15 cellular contexts compared by ENCODE assay signal in the genomic region with DNA sequence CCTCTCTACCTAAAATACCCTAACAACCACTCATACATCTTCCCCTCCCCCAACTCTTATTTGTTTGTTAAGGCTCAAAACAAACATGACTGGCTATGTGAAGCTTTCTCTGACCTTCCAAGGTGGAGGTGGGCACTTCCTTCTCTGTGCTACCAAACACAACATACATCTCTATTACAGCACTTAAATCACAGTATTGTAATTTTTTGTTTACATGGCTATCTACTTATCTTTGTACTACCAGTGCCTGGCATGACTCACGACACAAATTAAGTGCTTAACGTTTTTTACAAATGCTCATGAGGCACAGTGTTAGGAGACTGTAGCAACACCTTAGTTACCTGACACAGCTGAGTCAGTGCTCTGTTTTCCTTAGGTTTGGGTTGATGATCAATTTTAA. TPM values are rescaled to one million over a fixed set of nuclear protein-coding genes. Genes with fewer than 3 reads are reported as not detected.
A peak's percentile ranks its signal among the peaks of the same experiment; 100 is the strongest.
DNase-seq lines count a peak whose midpoint lies in the region; ATAC-seq, FAIRE-seq and TF ChIP-seq lines count a peak whose summit lies in the region.
"Had no signal": no experiment of that assay in that cellular context is flagged by ENCODE, and none has a peak within 500 bp of the region (broad histone marks: within the 10 kb centered on the region; RNA-seq: fewer than 3 reads in every experiment).

No MANE protein-coding gene starts in this region.

- H3K27me3 ChIP-seq in GM23248 (replicated peaks; ENCODE audit: insufficient read depth) (no peaks in the 10 kb centered on the region), astrocyte (ENCODE audit: insufficient read depth, low read length) (no peaks in the 10 kb centered on the region), mesendoderm (ENCODE audit: insufficient read depth, low read length, poor library complexity) (no peaks in the 10 kb centered on the region), tibial artery (no peaks in the 10 kb centered on the region)
- H3K27me3 ChIP-seq: esophagus squamous epithelium, sigmoid colon, suprapubic skin had no signal

- DNase-seq in GM23248: peak; percentile 8
- peak; percentile 53 for DNase-seq in NCI-H146 treated with DMSO at 0.1 percent for 48 hours (lab: John Stamatoyannopoulos, UW; ENCODE audit: unreplicated experiment)
- peak; percentile 47 for DNase-seq in astrocyte (ENCODE audit: low read depth)
- peak; percentile 72 for DNase-seq in mesendoderm
- DNase-seq in G401 (ENCODE audit: low spot score): no peak
- DNase-seq in tibial artery: no peak
- no peak for DNase-seq in NCI-H524 treated with DMSO at 0.1 percent for 48 hours (lab: John Stamatoyannopoulos, UW)
- DNase-seq: activated effector memory CD4-positive, alpha-beta T cell treated with Interleukin-2 at 50 U/mL for 16 hours; esophagus squamous epithelium; sigmoid colon had no signal

- H2AK5ac ChIP-seq in mesendoderm (ENCODE audit: low read length): no peak overlapping the region

- H3K4me3 ChIP-seq in GM23248 (no peak overlapping the region), astrocyte (ENCODE audit: insufficient read depth, low read depth, low read length) (no peak overlapping the region), mesendoderm (ENCODE audit: low read length) (no peak overlapping the region), tibial artery (no peak overlapping the region)
- H3K4me3 ChIP-seq: esophagus squamous epithelium, sigmoid colon, suprapubic skin had no signal

- no peak overlapping the region for H2AFZ ChIP-seq in GM23248
- no peak overlapping the region for H2AFZ ChIP-seq in astrocyte (ENCODE audit: low read depth, low read length)

- H2BK15ac ChIP-seq in mesendoderm (replicated peaks; ENCODE audit: low read depth): no peak overlapping the region

- H3K4me2 ChIP-seq in GM23248 (ENCODE audit: unreplicated experiment): no peak overlapping the region
- H3K4me2 ChIP-seq in astrocyte (ENCODE audit: low read length): no peak overlapping the region
- no peak overlapping the region for H3K4me2 ChIP-seq in mesendoderm (ENCODE audit: low read length)

- H3K4me1 ChIP-seq in GM23248 (ENCODE audit: insufficient read depth) (no peaks in the 10 kb centered on the region; the same call in 1 of the 2 replicates), astrocyte (ENCODE audit: insufficient read depth, low read length) (no peaks in the 10 kb centered on the region), mesendoderm (ENCODE audit: control insufficient read depth, low read depth, low read length) (peaks cover 5% of the 10 kb centered on the region), tibial artery (no peaks in the 10 kb centered on the region)
- H3K4me1 ChIP-seq: esophagus squamous epithelium, sigmoid colon, suprapubic skin had no signal

- no peak overlapping the region for H3K27ac Mint-ChIP-seq in astrocyte (ENCODE audit: unreplicated experiment)
- H3K27ac Mint-ChIP-seq: T-helper 1 cell treated with Interleukin-12 subunit alpha and Interleukin-12 subunit beta and Interleukin-4 antibody, amounts not matched to agents 30 μg/mL and 1 μg/mL, for 36 hours had no signal

- no peaks in the 10 kb centered on the region for H3F3A ChIP-seq in GM23248 (ENCODE audit: insufficient read depth)

- no peaks in the 10 kb centered on the region for H3K27me3 Mint-ChIP-seq in astrocyte (ENCODE audit: low read depth, unreplicated experiment)
- H3K27me3 Mint-ChIP-seq: central memory CD8-positive, alpha-beta T cell had no signal

- H3K27ac ChIP-seq in GM23248 (no peak overlapping the region), astrocyte (ENCODE audit: low read depth, low read length) (no peak overlapping the region), mesendoderm (ENCODE audit: low read depth, low read length) (no peak overlapping the region), tibial artery (no peak overlapping the region)
- H3K27ac ChIP-seq: esophagus squamous epithelium, suprapubic skin had no signal

- intact Hi-C loops in tibial artery (cut with DNase I; ENCODE audit: low total_unique reads): no loop called here

- H3K9ac ChIP-seq in GM23248: no peak overlapping the region
- H3K9ac ChIP-seq in astrocyte (ENCODE audit: low read length): no peak overlapping the region
- H3K9ac ChIP-seq in mesendoderm (ENCODE audit: low read length): no peak overlapping the region

- no peaks in the 10 kb centered on the region for H3K9me3 Mint-ChIP-seq in astrocyte (ENCODE audit: unreplicated experiment)
- H3K9me3 Mint-ChIP-seq: central memory CD8-positive, alpha-beta T cell; T-helper 1 cell treated with Interleukin-12 subunit alpha and Interleukin-12 subunit beta and Interleukin-4 antibody, amounts not matched to agents 30 μg/mL and 1 μg/mL, for 36 hours had no signal

- ATAC-seq in HG02759 (IDR thresholded peaks at IDR 0.05; ENCODE audit: unreplicated experiment): no peak

- no peak overlapping the region for H4K5ac ChIP-seq in mesendoderm (ENCODE audit: low read length)

- H3K79me2 ChIP-seq in GM23248 (ENCODE audit: insufficient read depth) (0 out of 2 replicates have a peak, but pooled peaks cover 20% of the 10 kb centered on the region), astrocyte (ENCODE audit: insufficient read depth, low read length) (peaks cover 7% of the 10 kb centered on the region), mesendoderm (ENCODE audit: control insufficient read depth, insufficient read depth, low read length) (peaks cover 13% of the 10 kb centered on the region)

- no peak for TF ChIP-seq CTCF in astrocyte (IDR thresholded peaks at IDR 0.05; ENCODE audit: insufficient read depth, low read depth, low read length)
- no peak for TF ChIP-seq CTCF in tibial artery (IDR thresholded peaks at IDR 0.05)

- peaks cover 3% of the 10 kb centered on the region for H3K36me3 Mint-ChIP-seq in astrocyte (ENCODE audit: low read depth, unreplicated experiment)

- no peak overlapping the region for H3K23ac ChIP-seq in mesendoderm (ENCODE audit: low read length)

- H4K20me1 ChIP-seq in GM23248 (ENCODE audit: insufficient read depth): no peaks in the 10 kb centered on the region
- peaks cover 13% of the 10 kb centered on the region for H4K20me1 ChIP-seq in astrocyte (ENCODE audit: insufficient read depth, low read length)

- no peak overlapping the region for H4K8ac ChIP-seq in mesendoderm (ENCODE audit: low read depth, low read length)

- FAIRE-seq in astrocyte (lab: Jason Lieb, UNC): no peak
- FAIRE-seq: GM19239 had no signal

- H2BK120ac ChIP-seq in mesendoderm (ENCODE audit: low read depth, low read length): no peak overlapping the region

- H3K9me2 ChIP-seq in GM23248 (ENCODE audit: insufficient read depth): no peaks in the 10 kb centered on the region

- H3K4ac ChIP-seq in mesendoderm (ENCODE audit: low read depth, low read length): no peak overlapping the region

- H3K4me3 Mint-ChIP-seq in astrocyte (ENCODE audit: unreplicated experiment): no peak overlapping the region
- H3K4me3 Mint-ChIP-seq: central memory CD8-positive, alpha-beta T cell; T-helper 1 cell treated with Interleukin-12 subunit alpha and Interleukin-12 subunit beta and Interleukin-4 antibody, amounts not matched to agents 30 μg/mL and 1 μg/mL, for 36 hours had no signal

- H3K36me3 ChIP-seq in GM23248 (ENCODE audit: low read depth) (no peaks in the 10 kb centered on the region), astrocyte (ENCODE audit: insufficient read depth, low read length) (no peaks in the 10 kb centered on the region), mesendoderm (ENCODE audit: control insufficient read depth, insufficient read depth, low read length) (no peaks in the 10 kb centered on the region), tibial artery (no peaks in the 10 kb centered on the region)
- H3K36me3 ChIP-seq: esophagus squamous epithelium, sigmoid colon, suprapubic skin had no signal

- in situ Hi-C loops in GM23248 (cut with MboI): no loop called here
- in situ Hi-C loops in G401 (cut with HindIII; ENCODE audit: low sequenced_read_pairs): no loop called here

- no peak overlapping the region for H3K18ac ChIP-seq in mesendoderm (ENCODE audit: low read length)

- peaks cover 12% of the 10 kb centered on the region for H3K4me1 Mint-ChIP-seq in astrocyte (ENCODE audit: low read depth, unreplicated experiment)

- WGBS in GM23248 (ENCODE audit: low coverage in 1 of 2, low lambda C conversion rate in 2 of 2, missing lambda C conversion rate in 2 of 2), 2 experiments: 66 to 71% methylated on average over 2 of the region's 2 CpGs
- WGBS in mesendoderm (ENCODE audit: extremely low coverage, insufficient coverage, low lambda C conversion rate): no CpG with 5 or more reads among the region's 2 CpGs

- no peak overlapping the region for H3K56ac ChIP-seq in mesendoderm (ENCODE audit: low read length)

- H2BK5ac ChIP-seq in mesendoderm (ENCODE audit: low read length): no peak overlapping the region

- H3K9me3 ChIP-seq in GM23248 (ENCODE audit: low read depth) (no peaks in the 10 kb centered on the region), astrocyte (ENCODE audit: insufficient read depth, low read depth, low read length) (no peaks in the 10 kb centered on the region), tibial artery (no peaks in the 10 kb centered on the region)
- H3K9me3 ChIP-seq: esophagus squamous epithelium, sigmoid colon, suprapubic skin had no signal

- H3K79me1 ChIP-seq in mesendoderm (ENCODE audit: low read length): peaks cover 8% of the 10 kb centered on the region

RNA-seq across cellular contexts. Expression of a gene that starts 18.6 kb away (rescaled TPM):
- 6.1 and 11.1 TPM in 2 replicates for total RNA-seq in GM23248 (2014; rRNA removed; shearing (Covaris generic))
- 4.7 and 5.3 TPM in 2 replicates for polyA plus RNA-seq in GM23248 (2016; fragmentation: Nextera tagmentation; extraction: Ambion mirVana)
- total RNA-seq in astrocyte: 19.0 and 26.9 TPM in 2 replicates
- 67.4 TPM for polyA plus RNA-seq in mesendoderm (2013, experiment 1 of 2)
- 65.4 TPM for polyA plus RNA-seq in mesendoderm (2013, experiment 2 of 2)
- 27.7 and 28.0 TPM in 2 replicates for total RNA-seq in G401 (2014; rRNA removed; shearing (Covaris generic))

Comparison
In these comparisons a context has a peak if more than half of its experiments do, and no peak if none do; other contexts are left out.
1. DNase-seq: peak in GM23248 (single experiment), NCI-H146 treated with DMSO at 0.1 percent for 48 hours (single experiment), astrocyte (single experiment) and mesendoderm (single experiment); none in G401 (single experiment), tibial artery (0 of 2) and NCI-H524 treated with DMSO at 0.1 percent for 48 hours (single experiment).